Comparison of ENCODE assay signal across 9 cellular contexts in genomic region chr7:112937651-112938390, GRCh38.
A peak's percentile ranks its signal among the peaks of the same experiment; 100 is the strongest.
DNase-seq lines count a peak whose midpoint lies in the region; ATAC-seq and TF ChIP-seq lines count a peak whose summit lies in the region.
"Had no signal": no experiment of that assay in that cellular context is flagged by ENCODE, and none has a peak within 500 bp of the region (broad histone marks: within the 10 kb centered on the region; RNA-seq: fewer than 3 reads in every experiment).

No MANE protein-coding gene starts in this region.

- H3K79me2 ChIP-seq in KMS-11 (ENCODE audit: insufficient read depth, low read depth): peaks cover 8% of the 10 kb centered on the region; the same call in 1 of the 2 replicates

- TF ChIP-seq CTCF in KMS-11 (conservative IDR thresholded peaks at IDR 0.05; ENCODE audit: low read depth, low read length): no peak
- TF ChIP-seq CTCF in MCF 10A (IDR thresholded peaks at IDR 0.05; ENCODE audit: unreplicated experiment): no peak

- H3K36me3 Mint-ChIP-seq in CD4-positive, alpha-beta memory T cell: peaks cover 6 to 16% of the 10 kb centered on the region in 2 donors
- H3K36me3 Mint-ChIP-seq in MCF 10A (ENCODE audit: insufficient read depth, unreplicated experiment) (peaks cover 11% of the 10 kb centered on the region), naive B cell (peaks cover 0 to 10% of the 10 kb centered on the region in 2 donors)

- H4K20me1 ChIP-seq in KMS-11 (ENCODE audit: insufficient read depth): no peaks in the 10 kb centered on the region

- H3K4me2 ChIP-seq in KMS-11: peak overlapping the region; percentile 96

- no peak overlapping the region for H3K9ac ChIP-seq in KMS-11

- intact Hi-C loops in CD4-positive, alpha-beta memory T cell (cut with micrococcal nuclease): loop anchor here (2.0 to 10.0 kb wide), 2 partner anchors 147 to 1373 kb away; partner anchors contain the start of genes IMMP2L and TMEM168
- intact Hi-C loops in MCF 10A (cut with micrococcal nuclease): loop anchor here (5.0 kb wide), 2 partner anchors 49 to 349 kb away; no protein-coding TSS in a partner anchor

- peak overlapping the region in 5 of 7 donors; percentile 46 to 90 (median 57) for H3K27ac Mint-ChIP-seq in CD4-positive, alpha-beta memory T cell
- no peak overlapping the region for H3K27ac Mint-ChIP-seq in MCF 10A (ENCODE audit: low read depth, unreplicated experiment)
- peak overlapping the region in 1 of 6 donors; percentile 89 for H3K27ac Mint-ChIP-seq in naive B cell

- no peaks in the 10 kb centered on the region for H3K36me3 ChIP-seq in CD4-positive, alpha-beta memory T cell (ENCODE audit: insufficient read depth, low read length)
- H3K36me3 ChIP-seq in KMS-11 (ENCODE audit: insufficient read depth): no peaks in the 10 kb centered on the region
- H3K36me3 ChIP-seq: gastroesophageal sphincter had no signal

- H3K4me3 Mint-ChIP-seq in CD4-positive, alpha-beta memory T cell: peak overlapping the region; percentile 92 to 99 (median 96)
- H3K4me3 Mint-ChIP-seq in MCF 10A (ENCODE audit: unreplicated experiment): peak overlapping the region; percentile 77
- H3K4me3 Mint-ChIP-seq in naive B cell: peak overlapping the region in 6 of 8 donors; percentile 89 to 97 (median 96)

- H3K4me3 ChIP-seq in CD4-positive, alpha-beta memory T cell (ENCODE audit: low read length in 2 of 2): peak overlapping the region in 1 of 2 donors; percentile 57
- no peak overlapping the region for H3K4me3 ChIP-seq in KMS-11 (IDR thresholded peaks at IDR 0.05; ENCODE audit: insufficient read depth, low read depth, low read length)

- ATAC-seq in naive B cell (ENCODE audit: low read depth in 2 of 2) (no peak), GM21723 (IDR thresholded peaks at IDR 0.05; ENCODE audit: unreplicated experiment) (no peak)
- ATAC-seq: gastroesophageal sphincter had no signal

- H3K27me3 ChIP-seq in CD4-positive, alpha-beta memory T cell (ENCODE audit: insufficient read depth, low read length): no peaks in the 10 kb centered on the region
- no peaks in the 10 kb centered on the region for H3K27me3 ChIP-seq in KMS-11 (ENCODE audit: insufficient read depth, low read depth)
- H3K27me3 ChIP-seq: gastroesophageal sphincter had no signal

- no peak overlapping the region for H2AFZ ChIP-seq in KMS-11 (ENCODE audit: low read depth)

- peaks cover 40% of the 10 kb centered on the region for H3K4me1 ChIP-seq in CD4-positive, alpha-beta memory T cell (ENCODE audit: insufficient read depth, low read length)
- peaks cover 16% of the 10 kb centered on the region for H3K4me1 ChIP-seq in KMS-11 (ENCODE audit: low read depth, poor library complexity, severe bottlenecking)

- DNase-seq in CD4-positive, alpha-beta memory T cell: peak in 3 of 5 donors; percentile 15 to 30 (median 20)
- DNase-seq in MCF 10A (ENCODE audit: unreplicated experiment) (no peak), naive B cell (no peak), SHP77 treated with DMSO at 0.1 percent for 48 hours (lab: John Stamatoyannopoulos, UW) (no peak), RKO (ENCODE audit: low spot score) (no peak), putamen (ENCODE audit: low spot score) (no peak)

- H3K9me3 ChIP-seq in CD4-positive, alpha-beta memory T cell (ENCODE audit: control insufficient read depth in 1 of 2, low read length in 2 of 2): no peaks in the 10 kb centered on the region
- H3K9me3 ChIP-seq: gastroesophageal sphincter had no signal

- H3K9me3 Mint-ChIP-seq in CD4-positive, alpha-beta memory T cell: peaks cover 0 to 4% (median 0%) of the 10 kb centered on the region in 8 donors
- H3K9me3 Mint-ChIP-seq in MCF 10A (ENCODE audit: unreplicated experiment) (no peaks in the 10 kb centered on the region), naive B cell (no peaks in the 10 kb centered on the region)

- POLR2A ChIA-PET in CD4-positive, alpha-beta memory T cell (lab: Charles Lee; ENCODE audit: partially characterized antibody): no interaction called here
- POLR2A ChIA-PET in MCF 10A (lab: Yijun Ruan, JAX): interaction anchor here (0.7 kb wide), 1 partner anchor 167 kb away, joined by 3 read pairs; no protein-coding TSS in a partner anchor

- no peak overlapping the region for H3K27ac ChIP-seq in CD4-positive, alpha-beta memory T cell (ENCODE audit: low read depth, low read length)
- no peak overlapping the region for H3K27ac ChIP-seq in KMS-11

- BruUV-seq in MCF 10A (replicated peaks; lab: Mats Ljungman, UMichigan): no TSS peak

- H3K4me1 Mint-ChIP-seq in CD4-positive, alpha-beta memory T cell: peaks cover 36 to 70% (median 51%) of the 10 kb centered on the region in 4 donors
- H3K4me1 Mint-ChIP-seq in MCF 10A (ENCODE audit: insufficient read depth, unreplicated experiment): peaks cover 21% of the 10 kb centered on the region
- peaks cover 31 to 58% (median 43%) of the 10 kb centered on the region in 3 donors for H3K4me1 Mint-ChIP-seq in naive B cell

- no peaks in the 10 kb centered on the region for H3K27me3 Mint-ChIP-seq in CD4-positive, alpha-beta memory T cell
- no peaks in the 10 kb centered on the region for H3K27me3 Mint-ChIP-seq in MCF 10A (ENCODE audit: insufficient read depth, unreplicated experiment)
- no peaks in the 10 kb centered on the region for H3K27me3 Mint-ChIP-seq in naive B cell

- CTCF ChIA-PET in CD4-positive, alpha-beta memory T cell (lab: Charles Lee; ENCODE audit: partially characterized antibody): no interaction called here
- CTCF ChIA-PET in MCF 10A (lab: Yijun Ruan, JAX): interaction anchor here (0.5 to 1.3 kb wide), 5 partner anchors 8 to 306 kb away, joined by 3 to 5 read pairs (median 3); no protein-coding TSS in a partner anchor

Comparison
In these comparisons a context has a peak if more than half of its experiments do, and no peak if none do; other contexts are left out.
1. DNase-seq: peak in CD4-positive, alpha-beta memory T cell (3 of 5); none in MCF 10A (single experiment), naive B cell (single experiment), SHP77 treated with DMSO at 0.1 percent for 48 hours (single experiment), RKO (single experiment) and putamen (single experiment).
2. Peak in every context shown above with its lines, with median percentiles within 50 percentile points of each other: H3K4me3 Mint-ChIP-seq.